Comparison of ENCODE assay signal across 1 cellular context in the genomic region with DNA sequence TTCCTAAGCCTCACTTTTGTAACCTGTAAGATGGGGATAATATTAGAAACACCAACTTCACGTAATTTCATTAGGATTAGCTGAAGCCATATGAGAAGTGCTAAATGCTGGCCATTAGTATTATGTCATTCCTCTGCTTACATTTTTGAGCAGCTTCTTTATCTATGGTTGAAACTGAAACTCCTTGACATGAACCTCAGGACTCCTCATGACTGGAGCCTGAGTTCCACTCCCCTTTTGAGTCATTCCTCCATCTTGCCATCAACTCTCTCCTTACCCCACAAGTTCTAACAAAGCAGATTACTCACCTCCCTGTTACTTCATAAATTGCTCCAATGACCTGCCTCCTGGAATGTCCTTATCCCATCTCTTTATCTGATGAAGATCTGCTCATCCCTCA.
TF ChIP-seq lines count a peak whose summit lies in the region.

No MANE protein-coding gene starts in this region.

TF ChIP-seq in GM12878, 131 proteins besides CTCF, POLR2A, EP300 and RAD21 (continued from another document):
- TF ChIP-seq, protein P1, sequence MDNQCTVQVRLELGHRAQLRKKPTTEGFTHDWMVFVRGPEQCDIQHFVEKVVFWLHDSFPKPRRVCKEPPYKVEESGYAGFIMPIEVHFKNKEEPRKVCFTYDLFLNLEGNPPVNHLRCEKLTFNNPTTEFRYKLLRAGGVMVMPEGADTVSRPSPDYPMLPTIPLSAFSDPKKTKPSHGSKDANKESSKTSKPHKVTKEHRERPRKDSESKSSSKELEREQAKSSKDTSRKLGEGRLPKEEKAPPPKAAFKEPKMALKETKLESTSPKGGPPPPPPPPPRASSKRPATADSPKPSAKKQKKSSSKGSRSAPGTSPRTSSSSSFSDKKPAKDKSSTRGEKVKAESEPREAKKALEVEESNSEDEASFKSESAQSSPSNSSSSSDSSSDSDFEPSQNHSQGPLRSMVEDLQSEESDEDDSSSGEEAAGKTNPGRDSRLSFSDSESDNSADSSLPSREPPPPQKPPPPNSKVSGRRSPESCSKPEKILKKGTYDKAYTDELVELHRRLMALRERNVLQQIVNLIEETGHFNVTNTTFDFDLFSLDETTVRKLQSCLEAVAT (IDR thresholded peaks at IDR 0.05) = no peak
